Comparison of ENCODE assay signal across 17 cellular contexts in the genomic region with DNA sequence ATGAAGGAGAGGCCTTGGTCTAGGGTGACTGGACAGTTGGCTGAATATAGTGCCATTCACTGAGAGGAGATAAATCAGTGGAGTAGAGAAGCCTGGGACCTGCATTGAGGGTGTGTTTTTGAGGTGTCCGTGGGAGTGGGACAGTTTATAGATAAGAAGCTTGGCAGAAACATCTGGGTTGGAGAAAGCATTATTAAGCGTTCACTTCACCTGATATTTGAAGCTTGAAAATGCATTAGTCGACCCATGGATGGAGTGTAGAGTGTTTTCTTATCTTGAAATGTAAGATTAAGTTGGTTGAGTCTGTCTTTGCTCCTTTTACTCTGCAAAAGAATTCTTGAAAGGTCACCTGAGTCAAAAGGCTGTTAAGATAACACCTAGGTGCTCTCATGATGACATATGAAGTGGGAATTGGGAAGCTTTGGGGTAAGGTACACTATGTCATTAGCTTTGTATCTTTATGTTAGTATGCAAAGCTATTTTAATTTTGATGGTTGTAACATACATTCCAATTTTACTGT.
DNase-seq lines count a peak whose midpoint lies in the region; ATAC-seq and TF ChIP-seq lines count a peak whose summit lies in the region.
"Had no signal": no experiment of that assay in that cellular context is flagged by ENCODE, and none has a peak within 500 bp of the region (broad histone marks: within the 10 kb centered on the region; RNA-seq: fewer than 3 reads in every experiment).

No MANE protein-coding gene starts in this region.

- peak overlapping the region; percentile 11 for H3K27ac Mint-ChIP-seq in nephron progenitor cell
- peak overlapping the region; percentile 15 for H3K27ac Mint-ChIP-seq in type B pancreatic cell
- no peak overlapping the region for H3K27ac Mint-ChIP-seq in activated CD8-positive, alpha-beta T cell treated with anti-CD3 and anti-CD28 coated beads for 36 hours
- H3K27ac Mint-ChIP-seq: CD4-positive, alpha-beta memory T cell had no signal

- H3K4me1 Mint-ChIP-seq in nephron progenitor cell, result no peaks in the 10 kb centered on the region
- H3K4me1 Mint-ChIP-seq in type B pancreatic cell (ENCODE audit: unreplicated experiment), result peaks cover 12% of the 10 kb centered on the region
- no peaks in the 10 kb centered on the region for H3K4me1 Mint-ChIP-seq in activated CD8-positive, alpha-beta T cell treated with anti-CD3 and anti-CD28 coated beads for 36 hours (ENCODE audit: low read depth)
- H3K4me1 Mint-ChIP-seq: CD4-positive, alpha-beta memory T cell had no signal

- CTCF ChIA-PET in activated CD8-positive, alpha-beta T cell treated with anti-CD3 and anti-CD28 coated beads for 36 hours (lab: Charles Lee), result no interaction called here

- H3K27me3 Mint-ChIP-seq in nephron progenitor cell (ENCODE audit: low read depth, poor library complexity) (peaks cover under 1% of the 10 kb centered on the region), type B pancreatic cell (peaks cover 15% of the 10 kb centered on the region)
- H3K27me3 Mint-ChIP-seq in activated CD8-positive, alpha-beta T cell treated with anti-CD3 and anti-CD28 coated beads for 36 hours, result no peaks in the 10 kb centered on the region
- H3K27me3 Mint-ChIP-seq: CD4-positive, alpha-beta memory T cell had no signal

- H3K27ac ChIP-seq in cardiac muscle cell (peak overlapping the region; percentile 89), left lung (no peak overlapping the region), Peyer's patch (no peak overlapping the region)
- H3K27ac ChIP-seq: 22Rv1, C4-2B had no signal

- H3K27me3 ChIP-seq in cardiac muscle cell (no peaks in the 10 kb centered on the region), left lung (no peaks in the 10 kb centered on the region), Peyer's patch (no peaks in the 10 kb centered on the region)

- POLR2A ChIA-PET in activated CD8-positive, alpha-beta T cell treated with anti-CD3 and anti-CD28 coated beads for 36 hours (lab: Charles Lee), result no interaction called here

- H3K9me3 Mint-ChIP-seq in nephron progenitor cell (peaks cover 1% of the 10 kb centered on the region), type B pancreatic cell (peaks cover 9% of the 10 kb centered on the region)
- H3K9me3 Mint-ChIP-seq in activated CD8-positive, alpha-beta T cell treated with anti-CD3 and anti-CD28 coated beads for 36 hours, result peaks cover 3% of the 10 kb centered on the region

- peak in 1 of 2 donors; percentile 62 for DNase-seq in cardiac muscle cell (ENCODE audit: low read depth in 1 of 2, low spot score in 1 of 2)
- no peak for DNase-seq in left cardiac atrium
- DNase-seq in left lung, result no peak
- DNase-seq in nephron progenitor cell, result no peak
- no peak for DNase-seq in type B pancreatic cell (ENCODE audit: extremely low spot score, unreplicated experiment)
- no peak for DNase-seq in activated CD8-positive, alpha-beta T cell treated with anti-CD3 and anti-CD28 coated beads for 36 hours
- no peak for DNase-seq in Peyer's patch
- DNase-seq: AML-193; Calu3; CD4-positive, alpha-beta memory T cell; DMS79 treated with DMSO at 0.1 percent for 48 hours; GF-D8 had no signal

- no peaks in the 10 kb centered on the region for H3K36me3 ChIP-seq in cardiac muscle cell
- no peaks in the 10 kb centered on the region for H3K36me3 ChIP-seq in left lung
- H3K36me3 ChIP-seq in Peyer's patch, result no peaks in the 10 kb centered on the region
- H3K36me3 ChIP-seq: HAP-1 had no signal

- H3K9me3 ChIP-seq in cardiac muscle cell (ENCODE audit: low read depth) (no peaks in the 10 kb centered on the region), left lung (no peaks in the 10 kb centered on the region), Peyer's patch (no peaks in the 10 kb centered on the region)
- H3K9me3 ChIP-seq: A549, HAP-1 had no signal

- no peak for ATAC-seq in left cardiac atrium
- ATAC-seq in left lung, result peak; percentile 61
- no peak for ATAC-seq in activated CD8-positive, alpha-beta T cell treated with anti-CD3 and anti-CD28 coated beads for 36 hours
- ATAC-seq in GM21526 (IDR thresholded peaks at IDR 0.05; ENCODE audit: low FRiP score, unreplicated experiment), result no peak
- ATAC-seq: A549 had no signal

- TF ChIP-seq CTCF in cardiac muscle cell (IDR thresholded peaks at IDR 0.05; ENCODE audit: low read depth, low read length), result no peak
- TF ChIP-seq CTCF in left lung (IDR thresholded peaks at IDR 0.05), result no peak
- no peak for TF ChIP-seq CTCF in nephron progenitor cell (IDR thresholded peaks at IDR 0.05)
- TF ChIP-seq CTCF in type B pancreatic cell (conservative IDR thresholded peaks at IDR 0.05), result no peak
- no peak for TF ChIP-seq CTCF in activated CD8-positive, alpha-beta T cell treated with anti-CD3 and anti-CD28 coated beads for 36 hours (IDR thresholded peaks at IDR 0.05)
- no peak for TF ChIP-seq CTCF in Peyer's patch (IDR thresholded peaks at IDR 0.05)

- intact Hi-C loops in left cardiac atrium (cut with DNase I) (no loop called here), left lung (cut with DNase I) (no loop called here)
- intact Hi-C loops in activated CD8-positive, alpha-beta T cell treated with anti-CD3 and anti-CD28 coated beads for 36 hours (cut with micrococcal nuclease), result no loop called here

- peaks cover 52% of the 10 kb centered on the region for H3K4me1 ChIP-seq in cardiac muscle cell (ENCODE audit: low read depth)
- peaks cover 0 to 9% of the 10 kb centered on the region in 2 donors for H3K4me1 ChIP-seq in left lung
- no peaks in the 10 kb centered on the region for H3K4me1 ChIP-seq in Peyer's patch
- H3K4me1 ChIP-seq: HAP-1 had no signal

- H3K4me3 Mint-ChIP-seq in nephron progenitor cell (no peak overlapping the region), type B pancreatic cell (no peak overlapping the region)
- no peak overlapping the region for H3K4me3 Mint-ChIP-seq in activated CD8-positive, alpha-beta T cell treated with anti-CD3 and anti-CD28 coated beads for 36 hours
- H3K4me3 Mint-ChIP-seq: CD4-positive, alpha-beta memory T cell had no signal

- TF ChIP-seq POLR2A in Peyer's patch (IDR thresholded peaks at IDR 0.05), result no peak

- H3K36me3 Mint-ChIP-seq in nephron progenitor cell (ENCODE audit: low read depth) (peaks cover 2% of the 10 kb centered on the region), type B pancreatic cell (peaks cover 7% of the 10 kb centered on the region)
- no peaks in the 10 kb centered on the region for H3K36me3 Mint-ChIP-seq in activated CD8-positive, alpha-beta T cell treated with anti-CD3 and anti-CD28 coated beads for 36 hours (ENCODE audit: low read depth)
- H3K36me3 Mint-ChIP-seq: CD4-positive, alpha-beta memory T cell had no signal

- H3K4me3 ChIP-seq in cardiac muscle cell (no peak overlapping the region), left lung (no peak overlapping the region), Peyer's patch (no peak overlapping the region)
- H3K4me3 ChIP-seq: A549, HAP-1 had no signal
